Comparison of ENCODE assay signal across 18 cellular contexts in genomic region chr5:97400537-97400936, GRCh38.
"Had no signal": no experiment of that assay in that cellular context is flagged by ENCODE, and none has a peak within 500 bp of the region (broad histone marks: within the 10 kb centered on the region; RNA-seq: fewer than 3 reads in every experiment).

No MANE protein-coding gene starts in this region.

- H3K9me3 ChIP-seq: adrenal gland, body of pancreas, tibial nerve, vagina had no signal

- H3K9me3 Mint-ChIP-seq: activated CD4-positive, alpha-beta T cell treated with anti-CD3 and anti-CD28 coated beads, Interleukin-2, amount 10 ng/mL, durations not matched to agents 7 days and 5 days; activated naive CD4-positive, alpha-beta T cell treated with anti-CD3 and anti-CD28 coated beads for 36 hours; activated T-helper 17 cell treated with anti-CD3 and anti-CD28 coated beads, Interleukin-2, amount 50 U/mL, for 72 hours; stimulated activated memory B cell treated with anti-CD40 and anti-IgM and Interleukin-4, amounts not matched to agents 10 μg/mL and 1 μg/mL and 100 μg/mL, for 72 hours; T-helper 1 cell treated with Interleukin-12 subunit alpha and Interleukin-12 subunit beta and Interleukin-4 antibody, amounts not matched to agents 30 μg/mL and 1 μg/mL, for 36 hours had no signal

- H3K27ac ChIP-seq: adrenal gland, body of pancreas, hepatocyte, tibial nerve, vagina had no signal

- H3K27me3 Mint-ChIP-seq: activated CD4-positive, alpha-beta T cell treated with anti-CD3 and anti-CD28 coated beads, Interleukin-2, amount 10 ng/mL, durations not matched to agents 7 days and 5 days; activated T-helper 17 cell treated with anti-CD3 and anti-CD28 coated beads, Interleukin-2, amount 50 U/mL, for 72 hours; dendritic cell treated with granulocyte-macrophage colony-stimulating factor and Interleukin-4, amounts not matched to agents 40 ng/mL and 50 ng/mL, for 4 days; effector memory CD8-positive, alpha-beta T cell; stimulated activated memory B cell treated with anti-CD40 and anti-IgM and Interleukin-4, amounts not matched to agents 10 μg/mL and 1 μg/mL and 100 μg/mL, for 72 hours had no signal

- H3K27me3 ChIP-seq: adrenal gland, body of pancreas, hepatocyte, tibial nerve, vagina had no signal

- H3K36me3 ChIP-seq: adrenal gland, tibial nerve, vagina had no signal

- ATAC-seq: activated T-helper 17 cell treated with anti-CD3 and anti-CD28 coated beads, Interleukin-2, amount 50 U/mL, for 72 hours; body of pancreas; effector memory CD8-positive, alpha-beta T cell; right cardiac atrium; stimulated activated memory B cell treated with anti-CD40 and anti-IgM and Interleukin-4, amounts not matched to agents 10 μg/mL and 1 μg/mL and 100 μg/mL, for 72 hours had no signal

- H3K4me3 ChIP-seq: adrenal gland, body of pancreas, hepatocyte, smooth muscle cell, tibial nerve, vagina had no signal

- H3K36me3 Mint-ChIP-seq: stimulated activated memory B cell treated with anti-CD40 and anti-IgM and Interleukin-4, amounts not matched to agents 10 μg/mL and 1 μg/mL and 100 μg/mL, for 72 hours had no signal

- H3K4me1 ChIP-seq: adrenal gland, body of pancreas, tibial nerve, vagina had no signal

- DNase-seq: activated CD4-positive, alpha-beta T cell treated with anti-CD3 and anti-CD28 coated beads, Interleukin-2, amount 10 ng/mL, durations not matched to agents 7 days and 5 days; activated CD4-positive, CD25-positive, alpha-beta regulatory T cell; activated naive CD4-positive, alpha-beta T cell treated with anti-CD3 and anti-CD28 coated beads for 36 hours; activated T-cell treated with anti-CD3 and anti-CD28 coated beads for 4 hours; adrenal gland; body of pancreas; cerebellar nuclear complex; effector memory CD8-positive, alpha-beta T cell; kidney; right cardiac atrium had no signal

- H3K27ac Mint-ChIP-seq: activated CD4-positive, alpha-beta T cell treated with anti-CD3 and anti-CD28 coated beads, Interleukin-2, amount 10 ng/mL, durations not matched to agents 7 days and 5 days; activated naive CD4-positive, alpha-beta T cell treated with anti-CD3 and anti-CD28 coated beads for 36 hours; activated T-helper 17 cell treated with anti-CD3 and anti-CD28 coated beads, Interleukin-2, amount 50 U/mL, for 72 hours; dendritic cell treated with granulocyte-macrophage colony-stimulating factor and Interleukin-4, amounts not matched to agents 40 ng/mL and 50 ng/mL, for 4 days; effector memory CD8-positive, alpha-beta T cell; stimulated activated memory B cell treated with anti-CD40 and anti-IgM and Interleukin-4, amounts not matched to agents 10 μg/mL and 1 μg/mL and 100 μg/mL, for 72 hours; T-helper 1 cell treated with Interleukin-12 subunit alpha and Interleukin-12 subunit beta and Interleukin-4 antibody, amounts not matched to agents 30 μg/mL and 1 μg/mL, for 36 hours had no signal

- H3K4me3 Mint-ChIP-seq: activated CD4-positive, alpha-beta T cell treated with anti-CD3 and anti-CD28 coated beads, Interleukin-2, amount 10 ng/mL, durations not matched to agents 7 days and 5 days; activated naive CD4-positive, alpha-beta T cell treated with anti-CD3 and anti-CD28 coated beads for 36 hours; activated T-helper 17 cell treated with anti-CD3 and anti-CD28 coated beads, Interleukin-2, amount 50 U/mL, for 72 hours; dendritic cell treated with granulocyte-macrophage colony-stimulating factor and Interleukin-4, amounts not matched to agents 40 ng/mL and 50 ng/mL, for 4 days; effector memory CD8-positive, alpha-beta T cell; stimulated activated memory B cell treated with anti-CD40 and anti-IgM and Interleukin-4, amounts not matched to agents 10 μg/mL and 1 μg/mL and 100 μg/mL, for 72 hours; T-helper 1 cell treated with Interleukin-12 subunit alpha and Interleukin-12 subunit beta and Interleukin-4 antibody, amounts not matched to agents 30 μg/mL and 1 μg/mL, for 36 hours had no signal

- H3K4me1 Mint-ChIP-seq: activated CD4-positive, alpha-beta T cell treated with anti-CD3 and anti-CD28 coated beads, Interleukin-2, amount 10 ng/mL, durations not matched to agents 7 days and 5 days; activated T-helper 17 cell treated with anti-CD3 and anti-CD28 coated beads, Interleukin-2, amount 50 U/mL, for 72 hours; stimulated activated memory B cell treated with anti-CD40 and anti-IgM and Interleukin-4, amounts not matched to agents 10 μg/mL and 1 μg/mL and 100 μg/mL, for 72 hours had no signal
